8 cellular contexts compared by ENCODE assay signal in the genomic region with DNA sequence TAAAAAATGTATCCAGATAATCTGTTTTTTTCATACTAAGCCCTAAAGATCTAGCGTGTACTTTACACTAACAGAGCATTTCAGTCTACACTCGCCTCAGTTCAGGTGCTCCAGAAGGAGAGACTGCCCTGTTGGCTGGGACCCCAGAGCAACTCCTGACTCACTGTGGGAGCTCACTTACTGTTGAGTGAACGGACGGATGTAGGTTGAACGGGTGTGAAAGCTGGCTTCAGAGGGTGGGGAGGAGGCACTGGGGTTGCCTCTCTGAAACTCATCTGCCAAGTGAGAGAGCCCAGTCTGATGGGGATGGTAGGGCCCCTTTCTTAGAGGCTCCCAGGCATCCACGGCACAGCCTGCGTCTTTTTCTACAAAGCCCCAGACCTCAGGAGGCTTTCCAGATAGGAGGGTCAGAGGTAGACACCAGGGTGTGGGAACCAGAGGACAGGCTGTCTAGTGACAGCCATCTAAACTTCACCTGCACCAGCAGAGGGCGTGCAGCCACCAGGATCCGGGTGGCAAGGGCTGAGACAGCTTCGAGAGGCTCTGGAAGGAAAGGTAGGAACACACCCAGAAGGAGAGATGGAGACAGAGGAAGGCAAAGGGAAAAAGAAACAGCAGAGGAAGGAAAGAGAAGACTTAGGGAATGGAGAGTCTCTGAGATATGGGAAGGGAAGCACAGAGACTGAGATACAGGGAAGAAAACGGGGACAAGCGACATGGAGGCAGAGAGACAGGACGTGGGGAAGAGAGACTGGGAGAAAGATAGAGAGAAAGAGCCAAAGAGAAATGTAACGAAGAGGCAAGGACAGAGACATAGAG. TPM values are rescaled to one million over a fixed set of nuclear protein-coding genes. Genes with fewer than 3 reads are reported as not detected.
A peak's percentile ranks its signal among the peaks of the same experiment; 100 is the strongest.
DNase-seq lines count a peak whose midpoint lies in the region; ATAC-seq and TF ChIP-seq lines count a peak whose summit lies in the region.

No MANE protein-coding gene starts in this region.

- H3K27ac ChIP-seq in neutrophil, result no peak overlapping the region
- H3K27ac ChIP-seq in substantia nigra (ENCODE audit: low read depth, low read length, poor library complexity, severe bottlenecking), result no peak overlapping the region

- peaks cover 3% of the 10 kb centered on the region for H3K27me3 Mint-ChIP-seq in activated T-helper 1 cell treated with anti-CD3 and anti-CD28 coated beads, Interleukin-12 subunit alpha, Interleukin-12 subunit beta, Interleukin-2, Interleukin-4 antibody, amounts not matched to agents 30 ng/mL and 10 ng/mL and 1 ng/mL, durations not matched to agents 14 hours and 24 hours and 36 hours (ENCODE audit: insufficient read depth)

- intact Hi-C loops in activated T-helper 1 cell treated with anti-CD3 and anti-CD28 coated beads, Interleukin-12 subunit alpha, Interleukin-12 subunit beta, Interleukin-2, Interleukin-4 antibody, amounts not matched to agents 30 ng/mL and 10 ng/mL and 1 ng/mL, durations not matched to agents 14 hours and 24 hours and 36 hours (cut with micrococcal nuclease), result loop anchor here (1.0 to 2.0 kb wide), 6 partner anchors 16 to 155 kb away; no protein-coding TSS in a partner anchor

- H3K9me3 Mint-ChIP-seq in activated T-helper 1 cell treated with anti-CD3 and anti-CD28 coated beads, Interleukin-12 subunit alpha, Interleukin-12 subunit beta, Interleukin-2, Interleukin-4 antibody, amounts not matched to agents 30 ng/mL and 10 ng/mL and 1 ng/mL, durations not matched to agents 14 hours and 24 hours and 36 hours, result no peaks in the 10 kb centered on the region

- no peaks in the 10 kb centered on the region for H3K36me3 Mint-ChIP-seq in activated T-helper 1 cell treated with anti-CD3 and anti-CD28 coated beads, Interleukin-12 subunit alpha, Interleukin-12 subunit beta, Interleukin-2, Interleukin-4 antibody, amounts not matched to agents 30 ng/mL and 10 ng/mL and 1 ng/mL, durations not matched to agents 14 hours and 24 hours and 36 hours (ENCODE audit: low read depth)

- no peaks in the 10 kb centered on the region for H3K4me1 ChIP-seq in neutrophil (ENCODE audit: control insufficient read depth in 1 of 2, insufficient read depth in 1 of 2, low read depth in 1 of 2, low read length in 1 of 2)

- H3K9me3 ChIP-seq in neutrophil, result no peaks in the 10 kb centered on the region

- peak; percentile 31 for DNase-seq in GF-D8 (lab: John Stamatoyannopoulos, UW)
- peak; percentile 63 to 77 for DNase-seq in Kasumi-1 (lab: John Stamatoyannopoulos, UW)
- DNase-seq in RPMI7951 (ENCODE audit: low read depth), result peak; percentile 72
- peak; percentile 71 for DNase-seq in activated T-helper 1 cell treated with anti-CD3 and anti-CD28 coated beads, Interleukin-12 subunit alpha, Interleukin-12 subunit beta, Interleukin-2, Interleukin-4 antibody, amounts not matched to agents 30 ng/mL and 10 ng/mL and 1 ng/mL, durations not matched to agents 14 hours and 24 hours and 36 hours (ENCODE audit: low spot score)
- DNase-seq in fibroblast of the aortic adventitia (ENCODE audit: low read depth), result peak; percentile 66
- DNase-seq in substantia nigra (lab: John Stamatoyannopoulos, UW), result peak in 38 of 49 donors; percentile 2 to 80 (median 30)

- peak overlapping the region; percentile 5 for H3K27ac Mint-ChIP-seq in activated T-helper 1 cell treated with anti-CD3 and anti-CD28 coated beads, Interleukin-12 subunit alpha, Interleukin-12 subunit beta, Interleukin-2, Interleukin-4 antibody, amounts not matched to agents 30 ng/mL and 10 ng/mL and 1 ng/mL, durations not matched to agents 14 hours and 24 hours and 36 hours

- H3K27me3 ChIP-seq in neutrophil, result peaks cover 43% of the 10 kb centered on the region

- peaks cover 12% of the 10 kb centered on the region for H3K4me1 Mint-ChIP-seq in activated T-helper 1 cell treated with anti-CD3 and anti-CD28 coated beads, Interleukin-12 subunit alpha, Interleukin-12 subunit beta, Interleukin-2, Interleukin-4 antibody, amounts not matched to agents 30 ng/mL and 10 ng/mL and 1 ng/mL, durations not matched to agents 14 hours and 24 hours and 36 hours (ENCODE audit: low read depth)

- H3K4me3 ChIP-seq in fibroblast of the aortic adventitia (ENCODE audit: low read depth, low read length) (no peak overlapping the region), neutrophil (ENCODE audit: low read depth in 1 of 2, low read length in 1 of 2) (no peak overlapping the region)

- peak; percentile 76 for TF ChIP-seq CTCF in fibroblast of the aortic adventitia (IDR thresholded peaks at IDR 0.05; ENCODE audit: insufficient read depth, low read length)
- peak; percentile 53 for TF ChIP-seq CTCF in neutrophil (IDR thresholded peaks at IDR 0.05)

- ATAC-seq in HG03442 (IDR thresholded peaks at IDR 0.05; ENCODE audit: unreplicated experiment), result no peak

- H3K36me3 ChIP-seq in neutrophil, result no peaks in the 10 kb centered on the region

- H3K4me3 Mint-ChIP-seq in activated T-helper 1 cell treated with anti-CD3 and anti-CD28 coated beads, Interleukin-12 subunit alpha, Interleukin-12 subunit beta, Interleukin-2, Interleukin-4 antibody, amounts not matched to agents 30 ng/mL and 10 ng/mL and 1 ng/mL, durations not matched to agents 14 hours and 24 hours and 36 hours, result no peak overlapping the region

RNA-seq across cellular contexts. Expression of gene KASH5, which starts 3.7 kb away (rescaled TPM):
- not detected in 2 replicates for total RNA-seq in RPMI7951 (2014; rRNA removed; shearing (Covaris generic))
- total RNA-seq in activated T-helper 1 cell treated with anti-CD3 and anti-CD28 coated beads, Interleukin-12 subunit alpha, Interleukin-12 subunit beta, Interleukin-2, Interleukin-4 antibody, amounts not matched to agents 30 ng/mL and 10 ng/mL and 1 ng/mL, durations not matched to agents 14 hours and 24 hours and 36 hours, result 0.15 TPM in 1 of 2 replicates, not detected in the other
- total RNA-seq in fibroblast of the aortic adventitia (ENCODE audit: low replicate concordance), result not detected in 2 replicates

RNA-seq across cellular contexts. Expression of gene DKKL1, which starts 28.1 kb away (rescaled TPM):
- 0.24 and 0.59 TPM in 2 replicates for total RNA-seq in RPMI7951 (2014; rRNA removed; shearing (Covaris generic))
- total RNA-seq in activated T-helper 1 cell treated with anti-CD3 and anti-CD28 coated beads, Interleukin-12 subunit alpha, Interleukin-12 subunit beta, Interleukin-2, Interleukin-4 antibody, amounts not matched to agents 30 ng/mL and 10 ng/mL and 1 ng/mL, durations not matched to agents 14 hours and 24 hours and 36 hours, result not detected in 2 replicates
- total RNA-seq in fibroblast of the aortic adventitia (ENCODE audit: low replicate concordance), result 0.18 TPM in 1 of 2 replicates, not detected in the other

RNA-seq across cellular contexts. Expression of gene TEAD2, which starts 29.6 kb away (rescaled TPM):
- total RNA-seq in RPMI7951 (2014; rRNA removed; shearing (Covaris generic)), result 34.2 and 36.4 TPM in 2 replicates
- not detected in 2 replicates for total RNA-seq in activated T-helper 1 cell treated with anti-CD3 and anti-CD28 coated beads, Interleukin-12 subunit alpha, Interleukin-12 subunit beta, Interleukin-2, Interleukin-4 antibody, amounts not matched to agents 30 ng/mL and 10 ng/mL and 1 ng/mL, durations not matched to agents 14 hours and 24 hours and 36 hours
- 19.2 and 22.3 TPM in 2 replicates for total RNA-seq in fibroblast of the aortic adventitia (ENCODE audit: low replicate concordance)

RNA-seq across cellular contexts. Expression of gene PTH2, which starts 31.5 kb away (rescaled TPM):
- not detected in 2 replicates for total RNA-seq in RPMI7951 (2014; rRNA removed; shearing (Covaris generic))
- not detected in 2 replicates for total RNA-seq in activated T-helper 1 cell treated with anti-CD3 and anti-CD28 coated beads, Interleukin-12 subunit alpha, Interleukin-12 subunit beta, Interleukin-2, Interleukin-4 antibody, amounts not matched to agents 30 ng/mL and 10 ng/mL and 1 ng/mL, durations not matched to agents 14 hours and 24 hours and 36 hours
- total RNA-seq in fibroblast of the aortic adventitia (ENCODE audit: low replicate concordance), result not detected in 2 replicates

RNA-seq across cellular contexts. Expression of gene GFY, which starts 33.4 kb away (rescaled TPM):
- not detected in 2 replicates for total RNA-seq in RPMI7951 (2014; rRNA removed; shearing (Covaris generic))
- not detected in 2 replicates for total RNA-seq in activated T-helper 1 cell treated with anti-CD3 and anti-CD28 coated beads, Interleukin-12 subunit alpha, Interleukin-12 subunit beta, Interleukin-2, Interleukin-4 antibody, amounts not matched to agents 30 ng/mL and 10 ng/mL and 1 ng/mL, durations not matched to agents 14 hours and 24 hours and 36 hours
- not detected in 2 replicates for total RNA-seq in fibroblast of the aortic adventitia (ENCODE audit: low replicate concordance)

Comparison
In these comparisons a context has a peak if more than half of its experiments do, and no peak if none do; other contexts are left out.
1. RNA of gene TEAD2, which starts 29.6 kb away (total RNA-seq): 34.2 to 36.4 TPM in RPMI7951 and 19.2 to 22.3 TPM in fibroblast of the aortic adventitia; not detected in activated T-helper 1 cell treated with anti-CD3 and anti-CD28 coated beads, Interleukin-12 subunit alpha, Interleukin-12 subunit beta, Interleukin-2, Interleukin-4 antibody, amounts not matched to agents 30 ng/mL and 10 ng/mL and 1 ng/mL, durations not matched to agents 14 hours and 24 hours and 36 hours; every median in the first group is over 10 times any median in the second.
2. Peak in every context shown above with its lines, with median percentiles within 50 percentile points of each other: DNase-seq.